In genomic region chr9:33820231-33820745, GRCh38 we compare ENCODE assay signal across 11 cellular contexts. TPM values are rescaled to one million over a fixed set of nuclear protein-coding genes. Genes with fewer than 3 reads are reported as not detected.
DNase-seq lines count a peak whose midpoint lies in the region; ATAC-seq and TF ChIP-seq lines count a peak whose summit lies in the region.
"Had no signal": no experiment of that assay in that cellular context is flagged by ENCODE, and none has a peak within 500 bp of the region (broad histone marks: within the 10 kb centered on the region; RNA-seq: fewer than 3 reads in every experiment).

No MANE protein-coding gene starts in this region.

- H3K4me2 ChIP-seq in hepatocyte = peak overlapping the region; percentile 84

- 65% methylated on average over 4 of the region's 4 CpGs for WGBS in hepatocyte (ENCODE audit: low lambda C conversion rate, missing lambda C conversion rate)
- WGBS in right cardiac atrium = 48% methylated on average over 4 of the region's 4 CpGs
- WGBS in stomach, 5 donors = 27 to 40% (median 38%) methylated on average over 4 of the region's 4 CpGs

- H2AFZ ChIP-seq in hepatocyte = no peak overlapping the region

- H4K20me1 ChIP-seq in hepatocyte (ENCODE audit: insufficient read depth, poor library complexity, severe bottlenecking) = peaks cover 69% of the 10 kb centered on the region

- H3K9me3 ChIP-seq in hepatocyte (ENCODE audit: low read depth) = no peaks in the 10 kb centered on the region
- H3K9me3 ChIP-seq in right cardiac atrium (ENCODE audit: control insufficient read depth, low read length) = no peaks in the 10 kb centered on the region
- H3K9me3 ChIP-seq in stomach = no peaks in the 10 kb centered on the region
- H3K9me3 ChIP-seq: upper lobe of left lung had no signal

- peaks cover 33% of the 10 kb centered on the region for H3K36me3 Mint-ChIP-seq in activated T-cell treated with anti-CD3 and anti-CD28 coated beads, Interleukin-2, amount 50 U/mL, for 24 hours (ENCODE audit: low read depth)
- peaks cover 30% of the 10 kb centered on the region for H3K36me3 Mint-ChIP-seq in activated T-helper 2 cell treated with anti-CD3 and anti-CD28 coated beads, Interferon-gamma antibody, Interleukin-2, Interleukin-4, amounts not matched to agents 10 μg/mL and 5 μg/mL and 100 μg/mL, durations not matched to agents 14 hours and 24 hours and 36 hours (ENCODE audit: low read depth)

- no peak for ATAC-seq in right cardiac atrium

- peak overlapping the region; percentile 2 for H3K4me3 ChIP-seq in hepatocyte
- H3K4me3 ChIP-seq in right cardiac atrium (ENCODE audit: low read length) = no peak overlapping the region
- peak overlapping the region in 2 of 4 donors; percentile 87 for H3K4me3 ChIP-seq in stomach

- H3K9me2 ChIP-seq in hepatocyte (replicated peaks; ENCODE audit: insufficient read depth) = no peaks in the 10 kb centered on the region

- no peak for DNase-seq in activated T-cell treated with anti-CD3 and anti-CD28 coated beads, Interleukin-2, amount 50 U/mL, for 24 hours
- DNase-seq in activated T-cell treated with anti-CD3 and anti-CD28 coated beads for 4 hours = no peak
- DNase-seq in activated T-helper 2 cell treated with anti-CD3 and anti-CD28 coated beads, Interferon-gamma antibody, Interleukin-2, Interleukin-4, amounts not matched to agents 10 μg/mL and 5 μg/mL and 100 μg/mL, durations not matched to agents 14 hours and 24 hours and 36 hours (ENCODE audit: low spot score) = no peak
- DNase-seq in hepatocyte (ENCODE audit: low spot score) = no peak
- DNase-seq in superior temporal gyrus (ENCODE audit: extremely low spot score) = peak; percentile 71
- DNase-seq in right cardiac atrium = no peak
- DNase-seq in DMS79 (lab: John Stamatoyannopoulos, UW) = no peak
- no peak for DNase-seq in stomach
- DNase-seq: NCI-H226; stimulated activated CD4-positive, alpha-beta T cell treated with anti-CD3 and anti-CD28 coated beads, Interleukin-15, amount 100 ng/mL, for 24 hours had no signal

- no peaks in the 10 kb centered on the region for H3K9me3 Mint-ChIP-seq in activated T-cell treated with anti-CD3 and anti-CD28 coated beads, Interleukin-2, amount 50 U/mL, for 24 hours
- H3K9me3 Mint-ChIP-seq in activated T-helper 2 cell treated with anti-CD3 and anti-CD28 coated beads, Interferon-gamma antibody, Interleukin-2, Interleukin-4, amounts not matched to agents 10 μg/mL and 5 μg/mL and 100 μg/mL, durations not matched to agents 14 hours and 24 hours and 36 hours = no peaks in the 10 kb centered on the region

- TF ChIP-seq POLR2A in stomach (IDR thresholded peaks at IDR 0.05) = no peak

- intact Hi-C loops in activated T-helper 2 cell treated with anti-CD3 and anti-CD28 coated beads, Interferon-gamma antibody, Interleukin-2, Interleukin-4, amounts not matched to agents 10 μg/mL and 5 μg/mL and 100 μg/mL, durations not matched to agents 14 hours and 24 hours and 36 hours (cut with micrococcal nuclease) = no loop called here
- intact Hi-C loops in right cardiac atrium (cut with DNase I) (no loop called here), stomach (cut with DNase I; ENCODE audit: low total_unique reads) (no loop called here)

- no peaks in the 10 kb centered on the region for H3K27me3 Mint-ChIP-seq in activated T-cell treated with anti-CD3 and anti-CD28 coated beads, Interleukin-2, amount 50 U/mL, for 24 hours
- no peaks in the 10 kb centered on the region for H3K27me3 Mint-ChIP-seq in activated T-helper 2 cell treated with anti-CD3 and anti-CD28 coated beads, Interferon-gamma antibody, Interleukin-2, Interleukin-4, amounts not matched to agents 10 μg/mL and 5 μg/mL and 100 μg/mL, durations not matched to agents 14 hours and 24 hours and 36 hours (ENCODE audit: low read depth)

- no peaks in the 10 kb centered on the region for H3K36me3 ChIP-seq in hepatocyte (replicated peaks; ENCODE audit: insufficient read depth, low read depth)
- H3K36me3 ChIP-seq in stomach = peaks cover 0 to 4% (median 0%) of the 10 kb centered on the region in 4 donors
- H3K36me3 ChIP-seq: upper lobe of left lung had no signal

- TF ChIP-seq CTCF in hepatocyte (IDR thresholded peaks at IDR 0.05; ENCODE audit: poor library complexity) = no peak
- no peak for TF ChIP-seq CTCF in stomach (IDR thresholded peaks at IDR 0.05)

- peaks cover 49% of the 10 kb centered on the region for H3K4me1 Mint-ChIP-seq in activated T-cell treated with anti-CD3 and anti-CD28 coated beads, Interleukin-2, amount 50 U/mL, for 24 hours (ENCODE audit: low read depth)
- H3K4me1 Mint-ChIP-seq in activated T-helper 2 cell treated with anti-CD3 and anti-CD28 coated beads, Interferon-gamma antibody, Interleukin-2, Interleukin-4, amounts not matched to agents 10 μg/mL and 5 μg/mL and 100 μg/mL, durations not matched to agents 14 hours and 24 hours and 36 hours (ENCODE audit: low read depth) = peaks cover 27% of the 10 kb centered on the region

- H3K79me2 ChIP-seq in hepatocyte = peaks cover 82% of the 10 kb centered on the region

- peak overlapping the region; percentile 13 for H3K27ac Mint-ChIP-seq in activated T-cell treated with anti-CD3 and anti-CD28 coated beads, Interleukin-2, amount 50 U/mL, for 24 hours
- no peak overlapping the region for H3K27ac Mint-ChIP-seq in activated T-helper 2 cell treated with anti-CD3 and anti-CD28 coated beads, Interferon-gamma antibody, Interleukin-2, Interleukin-4, amounts not matched to agents 10 μg/mL and 5 μg/mL and 100 μg/mL, durations not matched to agents 14 hours and 24 hours and 36 hours

- peak overlapping the region; percentile 88 for H3K4me3 Mint-ChIP-seq in activated T-cell treated with anti-CD3 and anti-CD28 coated beads, Interleukin-2, amount 50 U/mL, for 24 hours
- peak overlapping the region; percentile 73 for H3K4me3 Mint-ChIP-seq in activated T-helper 2 cell treated with anti-CD3 and anti-CD28 coated beads, Interferon-gamma antibody, Interleukin-2, Interleukin-4, amounts not matched to agents 10 μg/mL and 5 μg/mL and 100 μg/mL, durations not matched to agents 14 hours and 24 hours and 36 hours (ENCODE audit: low read depth)

- H3K4me1 ChIP-seq in hepatocyte (ENCODE audit: insufficient read depth) (peaks cover 28% of the 10 kb centered on the region), right cardiac atrium (ENCODE audit: control insufficient read depth, insufficient read depth, low read length) (no peaks in the 10 kb centered on the region), stomach (peaks cover 31 to 76% (median 54%) of the 10 kb centered on the region in 4 donors)

- TF ChIP-seq EP300 in stomach (IDR thresholded peaks at IDR 0.05) = no peak

- H3K27ac ChIP-seq in hepatocyte = peak overlapping the region; percentile 3
- H3K27ac ChIP-seq in right cardiac atrium (ENCODE audit: low read length) = no peak overlapping the region
- H3K27ac ChIP-seq in stomach = peak overlapping the region in 1 of 5 donors; percentile 100

- no peaks in the 10 kb centered on the region for H3K27me3 ChIP-seq in hepatocyte
- H3K27me3 ChIP-seq in right cardiac atrium (ENCODE audit: control insufficient read depth, insufficient read depth) = no peaks in the 10 kb centered on the region
- H3K27me3 ChIP-seq in stomach = no peaks in the 10 kb centered on the region
- H3K27me3 ChIP-seq: upper lobe of left lung had no signal

RNA-seq across cellular contexts. Expression of gene UBE2R2, which starts 3.3 kb away (rescaled TPM):
- 43.1 and 44.1 TPM in 2 replicates for total RNA-seq in activated T-helper 2 cell treated with anti-CD3 and anti-CD28 coated beads, Interferon-gamma antibody, Interleukin-2, Interleukin-4, amounts not matched to agents 10 μg/mL and 5 μg/mL and 100 μg/mL, durations not matched to agents 14 hours and 24 hours and 36 hours
- total RNA-seq in hepatocyte (41.2 and 41.4 TPM in 2 replicates), right cardiac atrium (10 to 100 TPM; 34.9 to 43.8 (median 38.6) TPM), stomach (100 to 1,000 TPM in 1 of 5 donors, 10 to 100 TPM in 3, 1 to 10 TPM in 1; 6.4 to 117 (median 25.9) TPM)
- polyA plus RNA-seq in hepatocyte (36.3 and 39.8 TPM in 2 replicates), right cardiac atrium (23.9 TPM), stomach (10 to 100 TPM; 14.1 to 28.6 (median 14.9) TPM)

RNA-seq across cellular contexts. Expression of gene PRSS3, which starts 24.9 kb away (rescaled TPM):
- not detected in 2 replicates for total RNA-seq in activated T-helper 2 cell treated with anti-CD3 and anti-CD28 coated beads, Interferon-gamma antibody, Interleukin-2, Interleukin-4, amounts not matched to agents 10 μg/mL and 5 μg/mL and 100 μg/mL, durations not matched to agents 14 hours and 24 hours and 36 hours
- total RNA-seq in hepatocyte (3.5 TPM in 1 of 2 replicates, not detected in the other), right cardiac atrium (not detected), stomach (10 to 100 TPM in 2 of 5 donors, 1 to 10 TPM in 2, not detected in 1; 1.8 to 91.2 (median 11.6) TPM)
- polyA plus RNA-seq in hepatocyte (1.5 and 1.6 TPM in 2 replicates), right cardiac atrium (not detected), stomach (10 to 100 TPM; 10.7 to 68.1 (median 21.9) TPM)
